In genomic region chr3:187737401-187738088, GRCh38 we compare ENCODE assay signal across 8 cellular contexts. TPM values are rescaled to one million over a fixed set of nuclear protein-coding genes. Genes with fewer than 3 reads are reported as not detected.
DNase-seq lines count a peak whose midpoint lies in the region; ATAC-seq lines count a peak whose summit lies in the region.

No MANE protein-coding gene starts in this region.

- peak overlapping the region; percentile 60 for H3K9ac ChIP-seq in HUES64 (ENCODE audit: low read depth, low read length)

- peaks cover 13% of the 10 kb centered on the region for H3K36me3 ChIP-seq in HUES64 (ENCODE audit: insufficient read depth, low read length)
- no peaks in the 10 kb centered on the region for H3K36me3 ChIP-seq in effector memory CD4-positive, alpha-beta T cell (ENCODE audit: control insufficient read depth, insufficient read depth, low read length)

- under 1% methylated on average over 39 of the region's 41 CpGs for WGBS in HUES64

- H3K27ac ChIP-seq in HUES64 (ENCODE audit: low read depth, low read length) = no peak overlapping the region; the same call in 1 of the 2 replicates
- peak overlapping the region; percentile 95 for H3K27ac ChIP-seq in effector memory CD4-positive, alpha-beta T cell (ENCODE audit: insufficient read depth, low read length, poor library complexity, severe bottlenecking)

- peaks cover 26% of the 10 kb centered on the region for H3K4me1 ChIP-seq in HUES64 (ENCODE audit: insufficient read depth, low read length)
- peaks cover 17% of the 10 kb centered on the region for H3K4me1 ChIP-seq in effector memory CD4-positive, alpha-beta T cell (ENCODE audit: control insufficient read depth, insufficient read depth, low read length, poor library complexity, severe bottlenecking)

- peak overlapping the region; percentile 61 for H3K4me3 ChIP-seq in HUES64 (ENCODE audit: low read length)
- peak overlapping the region; percentile 94 for H3K4me3 ChIP-seq in effector memory CD4-positive, alpha-beta T cell (ENCODE audit: insufficient read depth, low read depth, low read length, poor library complexity, severe bottlenecking)

- peak; percentile 49 for DNase-seq in Ammon's horn (ENCODE audit: low spot score)
- DNase-seq in activated CD4-positive, alpha-beta T cell treated with anti-CD3 and anti-CD28 coated beads, Interleukin-2, amount 50 U/mL, for 48 hours = peak; percentile 68 to 76
- peak in 1 of 3 donors; percentile 38 for DNase-seq in effector memory CD4-positive, alpha-beta T cell
- peak; percentile 81 to 85 for DNase-seq in lung microvascular endothelial cell (ENCODE audit: low read depth in 2 of 2)
- DNase-seq in stimulated activated CD8-positive, alpha-beta memory T cell treated with anti-CD3 and anti-CD28 coated beads, Interleukin-12 subunit alpha, Interleukin-12 subunit beta, amount 100 ng/mL, for 4 hours (ENCODE audit: low read depth) = peak; percentile 38
- no peak for DNase-seq in H4 (ENCODE audit: low spot score)

- peaks cover 40% of the 10 kb centered on the region for H3K27me3 ChIP-seq in HUES64 (ENCODE audit: insufficient read depth, low read length)
- H3K27me3 ChIP-seq in effector memory CD4-positive, alpha-beta T cell (replicated peaks; ENCODE audit: control insufficient read depth, insufficient read depth, low read length, poor library complexity, severe bottlenecking) = no peaks in the 10 kb centered on the region

- no peaks in the 10 kb centered on the region for H3K9me3 ChIP-seq in HUES64 (ENCODE audit: insufficient read depth, low read depth, low read length)
- H3K9me3 ChIP-seq in effector memory CD4-positive, alpha-beta T cell (ENCODE audit: control insufficient read depth, low read length) = no peaks in the 10 kb centered on the region

- ATAC-seq in HG02798 (IDR thresholded peaks at IDR 0.05; ENCODE audit: poor library complexity, unreplicated experiment) = no peak

RNA-seq across cellular contexts. Expression of gene BCL6, which starts 7.7 kb away (rescaled TPM):
- polyA plus RNA-seq in HUES64 (2013, experiment 1 of 2) = 2.3 TPM
- 3.0 TPM for polyA plus RNA-seq in HUES64 (2013, experiment 2 of 2)
- total RNA-seq in lung microvascular endothelial cell = 1.5 and 1.8 TPM in 2 replicates
- 5.8 and 9.0 TPM in 2 replicates for total RNA-seq in H4 (2014; rRNA removed; shearing (Covaris generic))

RNA-seq across cellular contexts. Expression of gene RTP2, which starts 35.2 kb away (rescaled TPM):
- not detected for polyA plus RNA-seq in HUES64 (2013, experiment 1 of 2)
- polyA plus RNA-seq in HUES64 (2013, experiment 2 of 2) = not detected
- not detected in 2 replicates for total RNA-seq in lung microvascular endothelial cell
- not detected in 2 replicates for total RNA-seq in H4 (2014; rRNA removed; shearing (Covaris generic))
